Comparison of ENCODE assay signal across 25 cellular contexts in genomic region chr16:78817442-78817829, GRCh38.
DNase-seq lines count a peak whose midpoint lies in the region; ATAC-seq and TF ChIP-seq lines count a peak whose summit lies in the region.
"Had no signal": no experiment of that assay in that cellular context is flagged by ENCODE, and none has a peak within 500 bp of the region (broad histone marks: within the 10 kb centered on the region; RNA-seq: fewer than 3 reads in every experiment).

No MANE protein-coding gene starts in this region.

- peak overlapping the region in 2 of 3 experiments; percentile 75 to 86 for H3K27ac Mint-ChIP-seq in nephron
- H3K27ac Mint-ChIP-seq in HFFc6: no peak overlapping the region
- H3K27ac Mint-ChIP-seq: activated CD8-positive, alpha-beta T cell treated with anti-CD3 and anti-CD28 coated beads, Interleukin-2, amount 10 ng/mL, durations not matched to agents 7 days and 5 days; CD4-positive, CD25-positive, alpha-beta regulatory T cell had no signal

- 15 to 54% methylated on average over 3 to 7 of the region's 7 CpGs for WGBS in gastroesophageal sphincter (ENCODE audit: low coverage in 1 of 2), 2 donors

- H3K36me3 Mint-ChIP-seq in nephron (ENCODE audit: low read depth): no peaks in the 10 kb centered on the region
- no peaks in the 10 kb centered on the region for H3K36me3 Mint-ChIP-seq in HFFc6 (ENCODE audit: low read depth)
- H3K36me3 Mint-ChIP-seq: CD4-positive, CD25-positive, alpha-beta regulatory T cell had no signal

- H3K4me3 Mint-ChIP-seq in nephron (no peak overlapping the region), HFFc6 (no peak overlapping the region)
- H3K4me3 Mint-ChIP-seq: activated CD8-positive, alpha-beta T cell treated with anti-CD3 and anti-CD28 coated beads, Interleukin-2, amount 10 ng/mL, durations not matched to agents 7 days and 5 days; CD4-positive, CD25-positive, alpha-beta regulatory T cell had no signal

- H3K4me1 ChIP-seq in gastroesophageal sphincter (peaks cover 7 to 33% (median 16%) of the 10 kb centered on the region in 3 donors), thoracic aorta (ENCODE audit: control insufficient read depth in 1 of 2, low read depth in 2 of 2) (peaks cover 24 to 34% of the 10 kb centered on the region in 2 donors)
- H3K4me1 ChIP-seq: SJSA1 had no signal

- H3K9me3 Mint-ChIP-seq in nephron (no peaks in the 10 kb centered on the region), HFFc6 (peaks cover 67% of the 10 kb centered on the region)

- H3K27me3 ChIP-seq in gastroesophageal sphincter (no peaks in the 10 kb centered on the region), thoracic aorta (replicated peaks; ENCODE audit: insufficient read depth) (no peaks in the 10 kb centered on the region)
- H3K27me3 ChIP-seq: Peyer's patch, SJSA1 had no signal

- peaks cover 9% of the 10 kb centered on the region for H3K27me3 Mint-ChIP-seq in nephron (ENCODE audit: low read depth)
- no peaks in the 10 kb centered on the region; the same call in 1 of the 2 replicates for H3K27me3 Mint-ChIP-seq in HFFc6 (ENCODE audit: insufficient read depth)
- H3K27me3 Mint-ChIP-seq: CD4-positive, CD25-positive, alpha-beta regulatory T cell had no signal

- H3K36me3 ChIP-seq in gastroesophageal sphincter (no peaks in the 10 kb centered on the region), thoracic aorta (no peaks in the 10 kb centered on the region)
- H3K36me3 ChIP-seq: Peyer's patch, SJSA1 had no signal

- no peak for TF ChIP-seq EP300 in gastroesophageal sphincter (IDR thresholded peaks at IDR 0.05)

- ATAC-seq in gastroesophageal sphincter (no peak), thoracic aorta (ENCODE audit: insufficient number of reproducible peaks, low FRiP score, low read depth) (no peak)
- ATAC-seq: activated CD8-positive, alpha-beta T cell treated with anti-CD3 and anti-CD28 coated beads, Interleukin-2, amount 10 ng/mL, durations not matched to agents 7 days and 5 days; esophagus mucosa; stimulated activated naive CD8-positive, alpha-beta T cell treated with anti-CD3 and anti-CD28 coated beads, Interleukin-15, Interleukin-2, amounts not matched to agents 100 U/mL and 50 U/mL, for 24 hours had no signal

- no peaks in the 10 kb centered on the region for H3K9me3 ChIP-seq in gastroesophageal sphincter
- H3K9me3 ChIP-seq in thoracic aorta: no peaks in the 10 kb centered on the region
- H3K9me3 ChIP-seq: Peyer's patch had no signal

- H3K27ac ChIP-seq in gastroesophageal sphincter (peak overlapping the region in 3 of 4 donors; percentile 37 to 76 (median 73)), thoracic aorta (peak overlapping the region; percentile 3)
- H3K27ac ChIP-seq: 22Rv1, GM23248, SJSA1 had no signal

- H3K4me1 Mint-ChIP-seq in nephron (peaks cover 41% of the 10 kb centered on the region), HFFc6 (ENCODE audit: low read depth) (no peaks in the 10 kb centered on the region)

- TF ChIP-seq CTCF in gastroesophageal sphincter (IDR thresholded peaks at IDR 0.05) (no peak), nephron (IDR thresholded peaks at IDR 0.05; ENCODE audit: unreplicated experiment in 3 of 3) (no peak), thoracic aorta (IDR thresholded peaks at IDR 0.05) (no peak), HFFc6 (IDR thresholded peaks at IDR 0.05) (no peak)

- DNase-seq in DMS 273 (lab: John Stamatoyannopoulos, UW; ENCODE audit: unreplicated experiment): peak; percentile 36
- no peak for DNase-seq in DMS 273 treated with DMSO at 0.1 percent for 48 hours (lab: John Stamatoyannopoulos, UW)
- no peak for DNase-seq in thoracic aorta (ENCODE audit: low spot score)
- DNase-seq in activated CD4-positive, alpha-beta T cell treated with anti-CD3 and anti-CD28 coated beads, Interleukin-2, amount 50 U/mL, for 4 hours: no peak
- no peak for DNase-seq in HFFc6
- DNase-seq in SW 1271 (lab: John Stamatoyannopoulos, UW): no peak
- DNase-seq: activated CD4-positive, CD25-positive, alpha-beta regulatory T cell treated with anti-CD3 and anti-CD28 coated beads, Interleukin-2, amount 50 U/mL, for 72 hours; activated CD8-positive, alpha-beta T cell treated with anti-CD3 and anti-CD28 coated beads, Interleukin-2, amount 10 ng/mL, durations not matched to agents 7 days and 5 days; activated gamma-delta T cell; activated T-cell treated with anti-CD3 and anti-CD28 coated beads for 4 hours; CD4-positive, CD25-positive, alpha-beta regulatory T cell; cortex of kidney; EL; GM23248; kidney glomerular epithelial cell; mesendoderm; NCI-H146; NCI-H510A treated with DMSO at 0.1 percent for 48 hours; Peyer's patch; stimulated activated naive CD8-positive, alpha-beta T cell treated with anti-CD3 and anti-CD28 coated beads, Interleukin-15, Interleukin-2, amounts not matched to agents 100 U/mL and 50 U/mL, for 24 hours had no signal

- H3K4me3 ChIP-seq in gastroesophageal sphincter: no peak overlapping the region
- peak overlapping the region; percentile 33 for H3K4me3 ChIP-seq in thoracic aorta
- H3K4me3 ChIP-seq: GM23248, Peyer's patch, SJSA1 had no signal

- TF ChIP-seq POLR2A in gastroesophageal sphincter (IDR thresholded peaks at IDR 0.05): no peak
